ENCODE assay signal across 25 cellular contexts in genomic region chr20:33670715-33671499, GRCh38. TPM values are rescaled to one million over a fixed set of nuclear protein-coding genes. Genes with fewer than 3 reads are reported as not detected.
DNase-seq lines count a peak whose midpoint lies in the region; ATAC-seq and TF ChIP-seq lines count a peak whose summit lies in the region.
"Had no signal": no experiment of that assay in that cellular context is flagged by ENCODE, and none has a peak within 500 bp of the region (broad histone marks: within the 10 kb centered on the region; RNA-seq: fewer than 3 reads in every experiment).

No MANE protein-coding gene starts in this region.

- POLR2A ChIA-PET in CD4-positive, alpha-beta T cell (lab: Charles Lee) = interaction anchor here (1.6 kb wide), 1 partner anchor 49 kb away, joined by 7 read pairs; the partner anchor contains the start of gene PXMP4

- DNase-seq in T-helper 1 cell = no peak
- no peak for DNase-seq in CD4-positive, alpha-beta T cell
- DNase-seq in progenitor cell of endocrine pancreas (ENCODE audit: low spot score, unreplicated experiment) = no peak
- no peak for DNase-seq in GM10266 (ENCODE audit: extremely low spot score)
- DNase-seq: activated CD8-positive, alpha-beta memory T cell treated with anti-CD3 and anti-CD28 coated beads for 24 hours; C1 segment of cervical spinal cord; central memory CD4-positive, alpha-beta T cell; DMS79; effector memory CD4-positive, alpha-beta T cell; esophagus squamous epithelium; HFFc6; NCI-H146; NCI-H2171 treated with DMSO at 0.1 percent for 48 hours; NCI-H526 treated with DMSO at 0.1 percent for 48 hours; SHP77; T-cell had no signal

- CTCF ChIA-PET in CD4-positive, alpha-beta T cell (lab: Charles Lee) = no interaction called here

- no peaks in the 10 kb centered on the region for H3K9me3 Mint-ChIP-seq in T-helper 1 cell treated with Interleukin-12 subunit alpha and Interleukin-12 subunit beta and Interleukin-4 antibody, amounts not matched to agents 30 μg/mL and 1 μg/mL, for 36 hours
- no peaks in the 10 kb centered on the region for H3K9me3 Mint-ChIP-seq in CD4-positive, alpha-beta T cell
- no peaks in the 10 kb centered on the region for H3K9me3 Mint-ChIP-seq in progenitor cell of endocrine pancreas (ENCODE audit: low read depth)
- H3K9me3 Mint-ChIP-seq: HFFc6, T-cell, WTC11 had no signal

- no peak overlapping the region for H3K27ac Mint-ChIP-seq in T-helper 1 cell treated with Interleukin-12 subunit alpha and Interleukin-12 subunit beta and Interleukin-4 antibody, amounts not matched to agents 30 μg/mL and 1 μg/mL, for 36 hours
- H3K27ac Mint-ChIP-seq in CD4-positive, alpha-beta T cell = peak overlapping the region; percentile 49
- no peak overlapping the region for H3K27ac Mint-ChIP-seq in progenitor cell of endocrine pancreas

- no peak overlapping the region for H3K27ac ChIP-seq in CD4-positive, alpha-beta T cell (ENCODE audit: low read depth, low read length)
- H3K27ac ChIP-seq in angular gyrus (ENCODE audit: low read depth, low read length) = peak overlapping the region; percentile 40

- intact Hi-C loops in CD4-positive, alpha-beta T cell (cut with DNase I, micrococcal nuclease) = no loop called here

- H3K9me3 ChIP-seq in CD4-positive, alpha-beta T cell (ENCODE audit: control insufficient read depth, low read length) = no peaks in the 10 kb centered on the region
- H3K9me3 ChIP-seq: adrenal gland, esophagus squamous epithelium, tibial nerve had no signal

- peaks cover 18% of the 10 kb centered on the region for H3K36me3 Mint-ChIP-seq in T-helper 1 cell treated with Interleukin-12 subunit alpha and Interleukin-12 subunit beta and Interleukin-4 antibody, amounts not matched to agents 30 μg/mL and 1 μg/mL, for 36 hours (ENCODE audit: low read depth)
- H3K36me3 Mint-ChIP-seq in CD4-positive, alpha-beta T cell (ENCODE audit: low read depth) = no peaks in the 10 kb centered on the region
- peaks cover 16% of the 10 kb centered on the region for H3K36me3 Mint-ChIP-seq in progenitor cell of endocrine pancreas (ENCODE audit: insufficient read depth)
- H3K36me3 Mint-ChIP-seq: T-cell had no signal

- peaks cover 45% of the 10 kb centered on the region for H3K4me1 Mint-ChIP-seq in T-helper 1 cell treated with Interleukin-12 subunit alpha and Interleukin-12 subunit beta and Interleukin-4 antibody, amounts not matched to agents 30 μg/mL and 1 μg/mL, for 36 hours (ENCODE audit: low read depth)
- peaks cover 26% of the 10 kb centered on the region for H3K4me1 Mint-ChIP-seq in CD4-positive, alpha-beta T cell (ENCODE audit: low read depth)
- H3K4me1 Mint-ChIP-seq in progenitor cell of endocrine pancreas (ENCODE audit: low read depth) = peaks cover 30% of the 10 kb centered on the region

- peak overlapping the region; percentile 36 for H3K4me3 Mint-ChIP-seq in T-helper 1 cell treated with Interleukin-12 subunit alpha and Interleukin-12 subunit beta and Interleukin-4 antibody, amounts not matched to agents 30 μg/mL and 1 μg/mL, for 36 hours
- H3K4me3 Mint-ChIP-seq in CD4-positive, alpha-beta T cell = peak overlapping the region; percentile 51
- peak overlapping the region; percentile 32 for H3K4me3 Mint-ChIP-seq in progenitor cell of endocrine pancreas (ENCODE audit: low read depth)
- H3K4me3 Mint-ChIP-seq: HFFc6, WTC11 had no signal

- no peak for TF ChIP-seq CTCF in CD4-positive, alpha-beta T cell (IDR thresholded peaks at IDR 0.05)
- TF ChIP-seq CTCF in progenitor cell of endocrine pancreas (IDR thresholded peaks at IDR 0.05; ENCODE audit: unreplicated experiment) (no peak), GM10266 (IDR thresholded peaks at IDR 0.05; ENCODE audit: control insufficient read depth, insufficient read depth, low read depth, missing control alignments) (no peak)

- no peaks in the 10 kb centered on the region for H3K27me3 Mint-ChIP-seq in T-helper 1 cell treated with Interleukin-12 subunit alpha and Interleukin-12 subunit beta and Interleukin-4 antibody, amounts not matched to agents 30 μg/mL and 1 μg/mL, for 36 hours (ENCODE audit: low read depth)
- no peaks in the 10 kb centered on the region for H3K27me3 Mint-ChIP-seq in CD4-positive, alpha-beta T cell
- peaks cover 6% of the 10 kb centered on the region for H3K27me3 Mint-ChIP-seq in progenitor cell of endocrine pancreas
- H3K27me3 Mint-ChIP-seq: T-cell had no signal

- no peaks in the 10 kb centered on the region for H3K27me3 ChIP-seq in CD4-positive, alpha-beta T cell (ENCODE audit: control insufficient read depth, insufficient read depth, low read length)
- H3K27me3 ChIP-seq: adrenal gland, esophagus squamous epithelium, tibial nerve had no signal

- ATAC-seq in CD4-positive, alpha-beta T cell (ENCODE audit: poor library complexity) = no peak
- ATAC-seq in HG02938 (IDR thresholded peaks at IDR 0.05; ENCODE audit: unreplicated experiment) (no peak), GM18858 (IDR thresholded peaks at IDR 0.05; ENCODE audit: unreplicated experiment) (no peak)
- ATAC-seq: left lobe of liver, T-cell, WTC11 had no signal

RNA-seq across cellular contexts. Expression of gene NECAB3, which starts 3.3 kb away (rescaled TPM):
- 1 to 10 TPM; 8.7 to 9.2 TPM for total RNA-seq in CD4-positive, alpha-beta T cell
- 68.3 and 74.6 TPM in 2 replicates for total RNA-seq in progenitor cell of endocrine pancreas

RNA-seq across cellular contexts. Expression of gene ACTL10, which starts 4.2 kb away (rescaled TPM):
- total RNA-seq in CD4-positive, alpha-beta T cell = under 1 TPM; 0.28 to 0.55 TPM
- 0.36 and 0.38 TPM in 2 replicates for total RNA-seq in progenitor cell of endocrine pancreas
- total RNA-seq: M059J had no signal

RNA-seq across cellular contexts. Expression of gene C20orf144, which starts 8.8 kb away (rescaled TPM):
- under 1 TPM; 0.17 to 0.19 TPM for total RNA-seq in CD4-positive, alpha-beta T cell
- 0.27 TPM in 1 of 2 replicates, not detected in the other for total RNA-seq in progenitor cell of endocrine pancreas
- total RNA-seq: esophagus squamous epithelium, left lobe of liver, tibial nerve had no signal

RNA-seq across cellular contexts. Expression of gene E2F1, which starts 15.3 kb away (rescaled TPM):
- total RNA-seq in CD4-positive, alpha-beta T cell = 1 to 10 TPM; 1.2 to 1.6 TPM
- total RNA-seq in progenitor cell of endocrine pancreas = 26.2 and 26.5 TPM in 2 replicates

RNA-seq across cellular contexts. Expression of gene PXMP4, which starts 49.2 kb away (rescaled TPM):
- 1 to 10 TPM; 3.6 to 4.1 TPM for total RNA-seq in CD4-positive, alpha-beta T cell
- 5.0 and 6.1 TPM in 2 replicates for total RNA-seq in progenitor cell of endocrine pancreas
